ENCODE assay signal across 2 cellular contexts in genomic region chr1:154609398-154610380, GRCh38.
TF ChIP-seq lines count a peak whose summit lies in the region.

No MANE protein-coding gene starts in this region.

TF ChIP-seq in GM12891, 5 proteins besides CTCF, POLR2A, EP300 and RAD21:
- TF ChIP-seq POU2F2 (IDR thresholded peaks at IDR 0.05; ENCODE audit: low read depth, low read length) (peak; percentile 68; the same call in 1 of the 2 replicates), PAX5 (IDR thresholded peaks at IDR 0.05; ENCODE audit: insufficient read depth, low read length, severe bottlenecking) (no peak), TAF1 (IDR thresholded peaks at IDR 0.05; ENCODE audit: low read depth, low read length) (0 out of 2 replicates have a peak, but pooled peaks have one; percentile 43), POLR2AphosphoS5 (IDR thresholded peaks at IDR 0.05; ENCODE audit: low read depth, low read length) (peak; percentile 18)
TF ChIP-seq in GM12891: peak in this region for 3.

TF ChIP-seq in HepG2, 621 proteins besides CTCF, POLR2A, EP300 and RAD21:
- no peak for TF ChIP-seq IKZF4 (CRISPR knock-in tag; IDR thresholded peaks at IDR 0.05; ENCODE audit: borderline replicate concordance, low read depth, not compliant biosample characterization)
- 0 out of 2 replicates have a peak, but pooled peaks have one; percentile 37 for TF ChIP-seq ZSCAN21 (CRISPR knock-in tag; IDR thresholded peaks at IDR 0.05; ENCODE audit: borderline replicate concordance)
- no peak for TF ChIP-seq MNT (IDR thresholded peaks at IDR 0.05)
- TF ChIP-seq TP53 (CRISPR knock-in tag; conservative IDR thresholded peaks at IDR 0.05), result no peak
- TF ChIP-seq ZZZ3 (CRISPR knock-in tag; IDR thresholded peaks at IDR 0.05; ENCODE audit: borderline replicate concordance), result no peak
- no peak for TF ChIP-seq ZNF432 (CRISPR knock-in tag; IDR thresholded peaks at IDR 0.05; ENCODE audit: borderline replicate concordance)
- 0 out of 2 replicates have a peak, but pooled peaks have one; percentile 4 for TF ChIP-seq ZMYM3 (CRISPR knock-in tag; IDR thresholded peaks at IDR 0.05)
- TF ChIP-seq NONO (IDR thresholded peaks at IDR 0.05), result no peak
- TF ChIP-seq NONO (CRISPR knock-in tag; conservative IDR thresholded peaks at IDR 0.05), result no peak
